Comparison of ENCODE assay signal across 10 cellular contexts in the genomic region with DNA sequence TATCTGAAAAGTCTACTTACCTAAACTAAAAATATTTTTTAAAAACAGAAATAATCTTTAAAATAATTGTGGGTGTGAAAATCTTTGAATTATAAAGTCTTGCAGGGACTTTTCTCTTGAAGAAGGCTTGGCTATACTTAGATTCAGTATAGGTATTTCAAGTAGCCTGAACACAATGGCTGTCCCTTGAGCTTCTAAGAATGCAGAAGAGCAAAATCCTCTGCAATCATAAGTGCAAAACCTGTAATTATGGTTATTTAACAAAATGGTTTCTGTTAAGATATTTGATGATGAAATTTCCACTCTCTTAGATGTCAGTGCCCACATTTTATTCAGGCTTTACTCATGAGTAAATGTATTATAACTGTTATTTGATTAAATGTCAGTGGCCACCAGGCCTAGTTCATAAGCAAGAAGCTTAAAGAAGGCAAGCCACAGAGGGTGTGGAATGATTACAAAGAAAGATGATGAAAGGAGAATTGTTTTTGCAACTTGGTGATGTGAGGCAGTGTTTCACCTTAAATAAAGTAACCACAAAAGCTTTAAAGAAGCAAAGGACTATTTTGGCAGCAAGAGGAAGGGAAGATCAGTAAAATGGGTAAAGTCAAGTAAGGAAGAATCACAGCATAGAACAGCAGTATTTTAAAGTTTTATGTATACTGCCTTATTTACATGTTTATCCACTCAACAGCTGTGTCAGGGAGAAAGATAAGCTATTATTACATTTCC.
DNase-seq lines count a peak whose midpoint lies in the region; ATAC-seq and TF ChIP-seq lines count a peak whose summit lies in the region.
"Had no signal": no experiment of that assay in that cellular context is flagged by ENCODE, and none has a peak within 500 bp of the region (broad histone marks: within the 10 kb centered on the region; RNA-seq: fewer than 3 reads in every experiment).

No MANE protein-coding gene starts in this region.

- H2AFZ ChIP-seq in hepatocyte = no peak overlapping the region

- H3K4me3 ChIP-seq in BLaER1 treated with 17β-estradiol and CSF1 and Interleukin-3, amounts not matched to agents 10 nM and 100 nM = no peak overlapping the region
- H3K4me3 ChIP-seq in hepatocyte = no peak overlapping the region
- H3K4me3 ChIP-seq in spleen = no peak overlapping the region

- no peaks in the 10 kb centered on the region for H4K20me1 ChIP-seq in BLaER1 treated with 17β-estradiol and CSF1 and Interleukin-3, amounts not matched to agents 10 nM and 100 nM
- H4K20me1 ChIP-seq in hepatocyte (ENCODE audit: insufficient read depth, poor library complexity, severe bottlenecking) = no peaks in the 10 kb centered on the region

- no peak overlapping the region for H3K9ac ChIP-seq in BLaER1 treated with 17β-estradiol and CSF1 and Interleukin-3, amounts not matched to agents 10 nM and 100 nM

- peaks cover 21 to 30% (median 22%) of the 10 kb centered on the region in 11 experiments for H3K9me3 ChIP-seq in BLaER1 treated with 17β-estradiol and CSF1 and Interleukin-3, amounts not matched to agents 10 nM and 100 nM (replicated peaks in 1 of 11)
- H3K9me3 ChIP-seq in hepatocyte (ENCODE audit: low read depth) (no peaks in the 10 kb centered on the region), spleen (peaks cover 0 to 21% (median 11%) of the 10 kb centered on the region in 8 donors)

- H3K27me3 ChIP-seq in BLaER1 treated with 17β-estradiol and CSF1 and Interleukin-3, amounts not matched to agents 10 nM and 100 nM = no peaks in the 10 kb centered on the region
- H3K27me3 ChIP-seq in hepatocyte (no peaks in the 10 kb centered on the region), spleen (replicated peaks in 1 of 7) (no peaks in the 10 kb centered on the region)

- H3K9me2 ChIP-seq in hepatocyte (replicated peaks; ENCODE audit: insufficient read depth) = no peaks in the 10 kb centered on the region

- H3K79me2 ChIP-seq in hepatocyte = no peaks in the 10 kb centered on the region

- H3K4me1 ChIP-seq in BLaER1 treated with 17β-estradiol and CSF1 and Interleukin-3, amounts not matched to agents 10 nM and 100 nM = peaks cover 0 to 17% (median 12%) of the 10 kb centered on the region in 10 experiments; a peak in 18 of 20 replicates
- no peaks in the 10 kb centered on the region for H3K4me1 ChIP-seq in hepatocyte (ENCODE audit: insufficient read depth)
- H3K4me1 ChIP-seq in spleen = peaks cover 0 to 8% (median 0%) of the 10 kb centered on the region in 6 donors

- H3K4me2 ChIP-seq in BLaER1 treated with 17β-estradiol and CSF1 and Interleukin-3, amounts not matched to agents 10 nM and 100 nM = peak overlapping the region in 10 of 11 experiments; percentile 3 to 61 (median 30); a peak in 13 of 22 replicates
- H3K4me2 ChIP-seq in hepatocyte = no peak overlapping the region

- DNase-seq in NCI-H226 (peak; percentile 19), hepatocyte (ENCODE audit: low spot score) (no peak), spleen (no peak), anterior cingulate cortex (lab: John Stamatoyannopoulos, UW) (no peak)
- peak; percentile 58 for DNase-seq in central memory CD4-positive, alpha-beta T cell
- DNase-seq: stimulated activated CD4-positive, alpha-beta T cell treated with anti-CD3 and anti-CD28 coated beads, Interleukin-2, amount 100 ng/mL, for 24 hours had no signal

- no peak for TF ChIP-seq POLR2A in spleen (IDR thresholded peaks at IDR 0.05)

- intact Hi-C loops in spleen (cut with DNase I; ENCODE audit: low total_unique reads) = no loop called here

- ATAC-seq in GM21381 (IDR thresholded peaks at IDR 0.05; ENCODE audit: unreplicated experiment) (peak; percentile 24), HG03159 (IDR thresholded peaks at IDR 0.05; ENCODE audit: unreplicated experiment) (no peak)
- ATAC-seq: WTC11 had no signal

- H3K36me3 ChIP-seq in BLaER1 treated with 17β-estradiol and CSF1 and Interleukin-3, amounts not matched to agents 10 nM and 100 nM = peaks cover 0 to 14% (median 5%) of the 10 kb centered on the region in 11 experiments; a peak in 10 of 22 replicates
- H3K36me3 ChIP-seq in hepatocyte (replicated peaks; ENCODE audit: insufficient read depth, low read depth) = no peaks in the 10 kb centered on the region
- H3K36me3 ChIP-seq in spleen = no peaks in the 10 kb centered on the region

- TF ChIP-seq CTCF in hepatocyte (IDR thresholded peaks at IDR 0.05; ENCODE audit: poor library complexity) (no peak), spleen (IDR thresholded peaks at IDR 0.05 in 8 of 11, conservative IDR thresholded peaks at IDR 0.05 in 3 of 11) (no peak)

- H3K27ac ChIP-seq in BLaER1 treated with 17β-estradiol and CSF1 and Interleukin-3, amounts not matched to agents 10 nM and 100 nM = no peak overlapping the region
- H3K27ac ChIP-seq in hepatocyte (no peak overlapping the region), spleen (peak overlapping the region in 3 of 8 donors; percentile 23 to 39 (median 27))

Comparison
In these comparisons a context has a peak if more than half of its experiments do, and no peak if none do; other contexts are left out.
1. DNase-seq: peak in NCI-H226 (single experiment) and central memory CD4-positive, alpha-beta T cell (single experiment); none in hepatocyte (single experiment), spleen (single experiment) and anterior cingulate cortex (0 of 58).